In the genomic region with DNA sequence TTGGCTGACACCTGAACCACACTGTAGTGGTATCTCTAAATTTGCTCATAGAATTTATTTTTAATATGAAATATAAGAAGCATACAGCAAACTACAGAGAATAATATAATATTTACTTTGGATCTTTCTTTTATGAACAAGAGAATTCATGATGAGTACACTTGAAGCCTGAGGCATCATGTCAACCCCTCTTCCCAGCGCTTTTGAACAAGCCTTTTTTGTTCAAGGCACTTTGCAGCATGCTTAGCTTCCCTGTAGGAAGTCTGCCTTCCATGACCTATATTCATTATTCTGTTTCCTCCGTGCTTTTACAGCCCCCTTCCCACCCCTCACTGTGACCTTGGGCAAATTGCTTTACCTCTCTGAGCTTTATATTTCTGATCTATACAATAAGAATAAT, we compare ENCODE assay signal across 1 cellular context.
TF ChIP-seq lines count a peak whose summit lies in the region.

No MANE protein-coding gene starts in this region.

TF ChIP-seq in HepG2, 621 proteins besides CTCF, POLR2A, EP300 and RAD21:
- TF ChIP-seq TCF12 (IDR thresholded peaks at IDR 0.05) = no peak
- TF ChIP-seq TCF12 (CRISPR knock-in tag; IDR thresholded peaks at IDR 0.05) = no peak
- no peak for TF ChIP-seq NFE2L1 (CRISPR knock-in tag; IDR thresholded peaks at IDR 0.05; ENCODE audit: borderline replicate concordance)
- TF ChIP-seq NFYB (CRISPR knock-in tag; IDR thresholded peaks at IDR 0.05) = no peak
- no peak for TF ChIP-seq KDM3A (CRISPR knock-in tag; IDR thresholded peaks at IDR 0.05; ENCODE audit: low read depth)
- TF ChIP-seq ZNF614 (CRISPR knock-in tag; IDR thresholded peaks at IDR 0.05; ENCODE audit: borderline replicate concordance) = no peak
- TF ChIP-seq MIER3 (CRISPR knock-in tag; IDR thresholded peaks at IDR 0.05; ENCODE audit: borderline replicate concordance) = no peak
- TF ChIP-seq ZNF136 (CRISPR knock-in tag; IDR thresholded peaks at IDR 0.05; ENCODE audit: low read depth) = no peak
- TF ChIP-seq, protein P1, sequence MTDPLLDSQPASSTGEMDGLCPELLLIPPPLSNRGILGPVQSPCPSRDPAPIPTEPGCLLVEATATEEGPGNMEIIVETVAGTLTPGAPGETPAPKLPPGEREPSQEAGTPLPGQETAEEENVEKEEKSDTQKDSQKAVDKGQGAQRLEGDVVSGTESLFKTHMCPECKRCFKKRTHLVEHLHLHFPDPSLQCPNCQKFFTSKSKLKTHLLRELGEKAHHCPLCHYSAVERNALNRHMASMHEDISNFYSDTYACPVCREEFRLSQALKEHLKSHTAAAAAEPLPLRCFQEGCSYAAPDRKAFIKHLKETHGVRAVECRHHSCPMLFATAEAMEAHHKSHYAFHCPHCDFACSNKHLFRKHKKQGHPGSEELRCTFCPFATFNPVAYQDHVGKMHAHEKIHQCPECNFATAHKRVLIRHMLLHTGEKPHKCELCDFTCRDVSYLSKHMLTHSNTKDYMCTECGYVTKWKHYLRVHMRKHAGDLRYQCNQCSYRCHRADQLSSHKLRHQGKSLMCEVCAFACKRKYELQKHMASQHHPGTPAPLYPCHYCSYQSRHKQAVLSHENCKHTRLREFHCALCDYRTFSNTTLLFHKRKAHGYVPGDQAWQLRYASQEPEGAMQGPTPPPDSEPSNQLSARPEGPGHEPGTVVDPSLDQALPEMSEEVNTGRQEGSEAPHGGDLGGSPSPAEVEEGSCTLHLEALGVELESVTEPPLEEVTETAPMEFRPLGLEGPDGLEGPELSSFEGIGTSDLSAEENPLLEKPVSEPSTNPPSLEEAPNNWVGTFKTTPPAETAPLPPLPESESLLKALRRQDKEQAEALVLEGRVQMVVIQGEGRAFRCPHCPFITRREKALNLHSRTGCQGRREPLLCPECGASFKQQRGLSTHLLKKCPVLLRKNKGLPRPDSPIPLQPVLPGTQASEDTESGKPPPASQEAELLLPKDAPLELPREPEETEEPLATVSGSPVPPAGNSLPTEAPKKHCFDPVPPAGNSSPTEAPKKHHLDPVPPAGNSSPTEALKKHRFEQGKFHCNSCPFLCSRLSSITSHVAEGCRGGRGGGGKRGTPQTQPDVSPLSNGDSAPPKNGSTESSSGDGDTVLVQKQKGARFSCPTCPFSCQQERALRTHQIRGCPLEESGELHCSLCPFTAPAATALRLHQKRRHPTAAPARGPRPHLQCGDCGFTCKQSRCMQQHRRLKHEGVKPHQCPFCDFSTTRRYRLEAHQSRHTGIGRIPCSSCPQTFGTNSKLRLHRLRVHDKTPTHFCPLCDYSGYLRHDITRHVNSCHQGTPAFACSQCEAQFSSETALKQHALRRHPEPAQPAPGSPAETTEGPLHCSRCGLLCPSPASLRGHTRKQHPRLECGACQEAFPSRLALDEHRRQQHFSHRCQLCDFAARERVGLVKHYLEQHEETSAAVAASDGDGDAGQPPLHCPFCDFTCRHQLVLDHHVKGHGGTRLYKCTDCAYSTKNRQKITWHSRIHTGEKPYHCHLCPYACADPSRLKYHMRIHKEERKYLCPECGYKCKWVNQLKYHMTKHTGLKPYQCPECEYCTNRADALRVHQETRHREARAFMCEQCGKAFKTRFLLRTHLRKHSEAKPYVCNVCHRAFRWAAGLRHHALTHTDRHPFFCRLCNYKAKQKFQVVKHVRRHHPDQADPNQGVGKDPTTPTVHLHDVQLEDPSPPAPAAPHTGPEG (CRISPR knock-in tag; IDR thresholded peaks at IDR 0.05) = no peak
